In genomic region chr12:119129827-119130434, GRCh38 we compare ENCODE assay signal across 24 cellular contexts. TPM values are rescaled to one million over a fixed set of nuclear protein-coding genes. Genes with fewer than 3 reads are reported as not detected.
A peak's percentile ranks its signal among the peaks of the same experiment; 100 is the strongest.
DNase-seq lines count a peak whose midpoint lies in the region; ATAC-seq, FAIRE-seq and TF ChIP-seq lines count a peak whose summit lies in the region.
"Had no signal": no experiment of that assay in that cellular context is flagged by ENCODE, and none has a peak within 500 bp of the region (broad histone marks: within the 10 kb centered on the region; RNA-seq: fewer than 3 reads in every experiment).

No MANE protein-coding gene starts in this region.

- CTCF ChIA-PET in HEK293 (lab: Yijun Ruan, JAX) (no interaction called here), K562 (lab: Yijun Ruan, JAX; ENCODE audit: low intra/inter-chr PET ratio) (no interaction called here)

- H3K4me1 Mint-ChIP-seq in CD14-positive monocyte (no peaks in the 10 kb centered on the region), endothelial cell (ENCODE audit: unreplicated experiment) (no peaks in the 10 kb centered on the region)

- WGBS in K562 (ENCODE audit: insufficient coverage, low coverage, missing lambda C conversion rate) = 0% methylated on average over 3 of the region's 3 CpGs
- 75% methylated on average over 3 of the region's 3 CpGs for WGBS in transverse colon (ENCODE audit: low coverage in 1 of 2), 2 donors

- BruUV-seq in K562 (replicated peaks; lab: Mats Ljungman, UMichigan) = no TSS peak

- intact Hi-C loops in CD14-positive monocyte (cut with micrococcal nuclease) = no loop called here
- intact Hi-C loops in K562 (cut with micrococcal nuclease) = no loop called here
- intact Hi-C loops in transverse colon (cut with DNase I; ENCODE audit: low total_unique reads) = no loop called here

- H3K27me3 ChIP-seq in K562 (ENCODE audit: control insufficient read depth in 2 of 2, insufficient read depth in 2 of 2, low read length in 2 of 2) (peaks cover 0 to 4% of the 10 kb centered on the region in 2 experiments; a peak in 2 of 5 replicates), transverse colon (no peaks in the 10 kb centered on the region)
- H3K27me3 ChIP-seq: BE2C, BLaER1 had no signal

- TF ChIP-seq EP300 in K562 (IDR thresholded peaks at IDR 0.05; ENCODE audit: low read length) = no peak
- no peak for TF ChIP-seq EP300 in transverse colon (IDR thresholded peaks at IDR 0.05; ENCODE audit: low read depth)

- H3K9me3 ChIP-seq in HEK293 (ENCODE audit: control insufficient read depth, insufficient read depth, low read depth, low read length) (no peaks in the 10 kb centered on the region), K562 (replicated peaks; ENCODE audit: control insufficient read depth, insufficient read depth, low read depth, low read length) (no peaks in the 10 kb centered on the region), transverse colon (no peaks in the 10 kb centered on the region)
- H3K9me3 ChIP-seq: BLaER1, Caco-2 had no signal

- TF ChIP-seq CTCF in CD14-positive monocyte (IDR thresholded peaks at IDR 0.05) = peak; percentile 14
- no peak for TF ChIP-seq CTCF in HEK293 (tag by site-specific recombination; IDR thresholded peaks at IDR 0.05)
- TF ChIP-seq CTCF in K562 (IDR thresholded peaks at IDR 0.05 in 2 of 3, conservative IDR thresholded peaks at IDR 0.05 in 1 of 3; ENCODE audit: insufficient read depth in 2 of 3, low read depth in 1 of 3, low read length in 3 of 3) = no peak
- TF ChIP-seq CTCF in endothelial cell (IDR thresholded peaks at IDR 0.05; ENCODE audit: unreplicated experiment) = no peak
- no peak for TF ChIP-seq CTCF in transverse colon (IDR thresholded peaks at IDR 0.05)

- 0 out of 2 replicates have a peak, but pooled peaks cover 3% of the 10 kb centered on the region for H4K20me1 ChIP-seq in K562 (replicated peaks; ENCODE audit: control insufficient read depth, insufficient read depth, low read length)
- H4K20me1 ChIP-seq: BLaER1 had no signal

- H3K9ac ChIP-seq in K562 (ENCODE audit: insufficient read depth in 1 of 2, low read depth in 2 of 2, low read length in 2 of 2) = no peak overlapping the region
- H3K9ac ChIP-seq: BLaER1 had no signal

- DNase-seq in CD14-positive monocyte (ENCODE audit: low spot score) (no peak), K562 (ENCODE audit: extremely low read depth in 1 of 4, low spot score in 3 of 4) (no peak), endothelial cell (ENCODE audit: low spot score) (no peak), GF-D8 (lab: John Stamatoyannopoulos, UW) (no peak), NCI-H1048 (lab: John Stamatoyannopoulos, UW) (no peak), SIG-M5 (lab: John Stamatoyannopoulos, UW) (no peak), transverse colon (no peak)
- DNase-seq: 8988T; ACHN; BE2C; C1 segment of cervical spinal cord; Caco-2; Calu3; CD4-positive, alpha-beta T cell; CD8-positive, alpha-beta T cell; DMS79 treated with DMSO at 0.1 percent for 48 hours had no signal

- peaks cover 3% of the 10 kb centered on the region for H3K9me1 ChIP-seq in K562 (ENCODE audit: control insufficient read depth, insufficient read depth, low read length)

- FAIRE-seq in K562 (lab: Jason Lieb, UNC) = no peak
- FAIRE-seq: A204.1, D721Med, G401.6, GM12878, GM12892, GM18507 had no signal

- in situ Hi-C loops in K562 (cut with MboI) = no loop called here
- in situ Hi-C loops in transverse colon (cut with MboI; ENCODE audit: low pct_ligation_motif_present in 1 of 4, low pct_unique_long_range_greater_than_20kb in 1 of 4, low sequenced_read_pairs in 3 of 4) = loop anchor here in 2 of 4 donors (10.0 kb wide), 1 partner anchor 275 kb away; no protein-coding TSS in a partner anchor

- H3K4me1 ChIP-seq in HEK293 (ENCODE audit: control insufficient read depth, insufficient read depth, low read length) (no peaks in the 10 kb centered on the region), K562 (replicated peaks in 1 of 2; ENCODE audit: control insufficient read depth in 2 of 2, insufficient read depth in 2 of 2, low read length in 2 of 2) (no peaks in the 10 kb centered on the region), transverse colon (no peaks in the 10 kb centered on the region)
- H3K4me1 ChIP-seq: BE2C, BLaER1, Caco-2 had no signal

- H3K27me3 Mint-ChIP-seq in CD14-positive monocyte (ENCODE audit: low read depth in 3 of 3) (peaks cover 0 to 2% (median 0%) of the 10 kb centered on the region in 3 donors), endothelial cell (ENCODE audit: unreplicated experiment) (peaks cover 8% of the 10 kb centered on the region)
- H3K27me3 Mint-ChIP-seq: CD4-positive, alpha-beta T cell had no signal

- no peak overlapping the region for H3K4me2 ChIP-seq in K562 (ENCODE audit: insufficient read depth, low read length)
- H3K4me2 ChIP-seq: BLaER1 had no signal

- no peaks in the 10 kb centered on the region for H3K79me2 ChIP-seq in K562 (ENCODE audit: control insufficient read depth, insufficient read depth, low read length)

- TF ChIP-seq POLR2A in K562 (conservative IDR thresholded peaks at IDR 0.05) (no peak), transverse colon (IDR thresholded peaks at IDR 0.05) (no peak)

- H2AFZ ChIP-seq in K562 (ENCODE audit: low read depth, low read length) = no peak overlapping the region

- POLR2A ChIA-PET in HEK293 (lab: Yijun Ruan, JAX) (no interaction called here), K562 (lab: Yijun Ruan, JAX) (no interaction called here)

- no peak for TF ChIP-seq RAD21 in K562 (CRISPR knock-in tag; conservative IDR thresholded peaks at IDR 0.05 in 1 of 2, IDR thresholded peaks at IDR 0.05 in 1 of 2)

- H3K9me3 Mint-ChIP-seq in CD14-positive monocyte = peaks cover 2 to 11% (median 6%) of the 10 kb centered on the region in 7 donors
- H3K9me3 Mint-ChIP-seq in endothelial cell (ENCODE audit: unreplicated experiment) = peaks cover 7% of the 10 kb centered on the region

- no peaks in the 10 kb centered on the region for H3K36me3 Mint-ChIP-seq in CD14-positive monocyte
- peaks cover 32% of the 10 kb centered on the region for H3K36me3 Mint-ChIP-seq in endothelial cell (ENCODE audit: low read depth, unreplicated experiment)
- H3K36me3 Mint-ChIP-seq: CD8-positive, alpha-beta T cell had no signal

- H3K36me3 ChIP-seq in HEK293 (ENCODE audit: control insufficient read depth in 2 of 2, insufficient read depth in 1 of 2, low read length in 2 of 2) (no peaks in the 10 kb centered on the region), K562 (ENCODE audit: control insufficient read depth, insufficient read depth, low read length) (no peaks in the 10 kb centered on the region), transverse colon (no peaks in the 10 kb centered on the region)
- H3K36me3 ChIP-seq: BLaER1 had no signal

- H3K4me3 Mint-ChIP-seq in CD14-positive monocyte (no peak overlapping the region), endothelial cell (ENCODE audit: unreplicated experiment) (peak overlapping the region; percentile 26)
- H3K4me3 Mint-ChIP-seq: CD4-positive, alpha-beta T cell; CD8-positive, alpha-beta T cell had no signal

- H3K4me3 ChIP-seq in HEK293 (ENCODE audit: low read depth, low read length) (no peak overlapping the region), K562 (no peak overlapping the region), transverse colon (no peak overlapping the region)
- H3K4me3 ChIP-seq: BLaER1, GM12878 had no signal

- no peak overlapping the region for H3K27ac ChIP-seq in HEK293 (ENCODE audit: extremely low read depth, low read depth, low read length)
- no peak overlapping the region for H3K27ac ChIP-seq in K562 (ENCODE audit: extremely low read depth, low read depth, low read length)
- H3K27ac ChIP-seq in transverse colon = no peak overlapping the region
- H3K27ac ChIP-seq: BLaER1 had no signal

- no peak for ATAC-seq in K562
- ATAC-seq: CD8-positive, alpha-beta T cell; GM12878 had no signal

- H3K27ac Mint-ChIP-seq in CD14-positive monocyte (no peak overlapping the region), endothelial cell (ENCODE audit: unreplicated experiment) (peak overlapping the region; percentile 38)
- H3K27ac Mint-ChIP-seq: CD4-positive, alpha-beta T cell; CD8-positive, alpha-beta T cell had no signal

TF ChIP-seq in HEK293, 187 proteins besides CTCF, POLR2A, EP300 and RAD21 (continues in another document):
- TF ChIP-seq ZNF366 (tag by site-specific recombination; conservative IDR thresholded peaks at IDR 0.05) = peak; percentile 95
- TF ChIP-seq ZEB2 (tag by site-specific recombination; IDR thresholded peaks at IDR 0.05) = no peak

TF ChIP-seq in K562, 482 proteins besides CTCF, POLR2A, EP300 and RAD21:
- TF ChIP-seq HBP1 (CRISPR knock-in tag; IDR thresholded peaks at IDR 0.05) (0 out of 2 replicates have a peak, but pooled peaks have one; percentile 25), ZNF780A (CRISPR knock-in tag; IDR thresholded peaks at IDR 0.05) (no peak)

RNA-seq across cellular contexts. Expression of gene HSPB8, which starts 48.8 kb away (rescaled TPM):
- polyA plus RNA-seq in CD14-positive monocyte (not detected), K562 (2011; rRNA removed) (not detected in 2 replicates), K562 (2014; fragmentation: Illumina TruSeq; extraction: Trizol) (0.07 TPM in 1 of 2 replicates, not detected in the other), K562 (2014; fragmentation: Nextera tagmentation; extraction: Ambion mirVana) (not detected), K562 (2014; rRNA removed) (not detected in 2 replicates)
- not detected in 2 replicates for total RNA-seq in K562 (2011; cell fraction: chromatin; rRNA removed; ENCODE audit: low replicate concordance)
- total RNA-seq in K562 (2011; cell fraction: nucleolus; rRNA removed) = 0.17 TPM in 1 of 2 replicates, not detected in the other
- total RNA-seq in K562 (2011; cell fraction: nucleoplasm; rRNA removed) = not detected in 2 replicates
- total RNA-seq in K562 (2014; rRNA removed) (0.04 TPM in 1 of 2 replicates, not detected in the other), K562 (2014; rRNA removed; fragmentation: Illumina TruSeq; extraction: Trizol) (not detected in 2 replicates), K562 (2015; rRNA removed; fragmentation: Illumina TruSeq; extraction: Trizol) (0.15 TPM in 1 of 2 replicates, not detected in the other), K562 (2021) (0.13 TPM in 1 of 2 replicates, not detected in the other), endothelial cell (ENCODE audit: unreplicated experiment) (2.7 TPM), transverse colon (10 to 100 TPM; 42.7 to 59.8 (median 51.9) TPM)
- 0.07 TPM in 1 of 2 replicates, not detected in the other for polyA plus RNA-seq in K562 (2011; cell fraction: cytosol; rRNA removed)
- polyA plus RNA-seq in K562 (2011; cell fraction: nucleus; rRNA removed) = not detected in 2 replicates
- polyA plus RNA-seq in K562 (2012) = 0.03 and 0.07 TPM in 2 replicates
- polyA minus RNA-seq in K562 (2011; rRNA and poly(A)+ RNA removed) = not detected in 2 replicates
- not detected in 2 replicates for polyA minus RNA-seq in K562 (2011; cell fraction: cytosol; rRNA and poly(A)+ RNA removed)
- not detected in 2 replicates for polyA minus RNA-seq in K562 (2011; cell fraction: nucleus; rRNA and poly(A)+ RNA removed)
- total RNA-seq: CD4-positive, alpha-beta T cell; CD8-positive, alpha-beta T cell had no signal
- polyA plus RNA-seq: GM12878 had no signal

Comparison
In these comparisons a context has a peak if more than half of its experiments do, and no peak if none do; other contexts are left out.
1. RNA of gene HSPB8, which starts 48.8 kb away (total RNA-seq): 42.7 to 59.8 TPM in transverse colon; 2.7 TPM in endothelial cell (single experiment) and 0.04 to 0.17 TPM in K562; every median in the first group is over 10 times any median in the second.